In genomic region chr2:47251404-47251675, GRCh38 we compare ENCODE assay signal across 31 cellular contexts.
"Had no signal": no experiment of that assay in that cellular context is flagged by ENCODE, and none has a peak within 500 bp of the region (broad histone marks: within the 10 kb centered on the region; RNA-seq: fewer than 3 reads in every experiment).

No MANE protein-coding gene starts in this region.

- H3K4me3 ChIP-seq: gastroesophageal sphincter, heart right ventricle, left ventricle myocardium inferior, lung, psoas muscle, right atrium auricular region, smooth muscle cell, stomach, suprapubic skin, tibial artery had no signal

- H3K9me3 ChIP-seq: gastroesophageal sphincter, heart right ventricle, left ventricle myocardium inferior, psoas muscle, right atrium auricular region, stomach, suprapubic skin, tibial artery had no signal

- H3K27me3 Mint-ChIP-seq: activated CD4-positive, alpha-beta T cell treated with anti-CD3 and anti-CD28 coated beads for 36 hours; central memory CD8-positive, alpha-beta T cell; stimulated activated memory B cell treated with anti-CD40 and anti-IgM and Interleukin-4, amounts not matched to agents 10 μg/mL and 1 μg/mL and 100 μg/mL, for 72 hours had no signal

- H3K4me2 ChIP-seq: smooth muscle cell had no signal

- H3K9me3 Mint-ChIP-seq: activated naive CD4-positive, alpha-beta T cell treated with anti-CD3 and anti-CD28 coated beads, Interleukin-2, amount 50 U/mL, for 72 hours; activated T-cell treated with anti-CD3 and anti-CD28 coated beads, Interleukin-2, amount 50 U/mL, for 72 hours; central memory CD8-positive, alpha-beta T cell; mesothelial cell of epicardium; naive B cell; stimulated activated memory B cell treated with anti-CD40 and anti-IgM and Interleukin-4, amounts not matched to agents 10 μg/mL and 1 μg/mL and 100 μg/mL, for 72 hours; T-helper 2 cell treated with Interferon-gamma antibody and Interleukin-4, amounts not matched to agents 5 μg/mL and 100 μg/mL, for 36 hours had no signal

- FAIRE-seq: bronchial epithelial cell had no signal

- H3K27me3 ChIP-seq: gastroesophageal sphincter, heart right ventricle, right atrium auricular region, stomach, suprapubic skin, tibial artery had no signal

- H3K27ac ChIP-seq: gastroesophageal sphincter, heart right ventricle, left ventricle myocardium inferior, parathyroid adenoma, psoas muscle, right atrium auricular region, stomach, suprapubic skin, tibial artery had no signal

- H3K36me3 ChIP-seq: gastroesophageal sphincter, heart right ventricle, left ventricle myocardium inferior, right atrium auricular region, stomach, suprapubic skin, tibial artery had no signal

- ATAC-seq: activated CD4-positive, alpha-beta T cell treated with anti-CD3 and anti-CD28 coated beads for 36 hours; activated naive CD4-positive, alpha-beta T cell treated with anti-CD3 and anti-CD28 coated beads, Interleukin-2, amount 50 U/mL, for 72 hours; activated T-cell treated with anti-CD3 and anti-CD28 coated beads, Interleukin-2, amount 50 U/mL, for 72 hours; gastroesophageal sphincter; heart right ventricle; stimulated activated memory B cell treated with anti-CD40 and anti-IgM and Interleukin-4, amounts not matched to agents 10 μg/mL and 1 μg/mL and 100 μg/mL, for 72 hours had no signal

- H3K27ac Mint-ChIP-seq: activated CD4-positive, alpha-beta T cell treated with anti-CD3 and anti-CD28 coated beads for 36 hours; activated naive CD4-positive, alpha-beta T cell treated with anti-CD3 and anti-CD28 coated beads, Interleukin-2, amount 50 U/mL, for 72 hours; activated T-cell treated with anti-CD3 and anti-CD28 coated beads, Interleukin-2, amount 50 U/mL, for 72 hours; mesothelial cell of epicardium; naive B cell; stimulated activated memory B cell treated with anti-CD40 and anti-IgM and Interleukin-4, amounts not matched to agents 10 μg/mL and 1 μg/mL and 100 μg/mL, for 72 hours; T-helper 2 cell treated with Interferon-gamma antibody and Interleukin-4, amounts not matched to agents 5 μg/mL and 100 μg/mL, for 36 hours had no signal

- DNase-seq: activated CD4-positive, alpha-beta T cell treated with anti-CD3 and anti-CD28 coated beads for 36 hours; activated CD4-positive, alpha-beta T cell treated with anti-CD3 and anti-CD28 coated beads, Interleukin-2, amount 50 U/mL, for 4 hours; activated CD4-positive, CD25-positive, alpha-beta regulatory T cell; activated naive CD4-positive, alpha-beta T cell; activated T-cell treated with anti-CD3 and anti-CD28 coated beads for 4 hours; activated T-cell treated with anti-CD3 and anti-CD28 coated beads, Interleukin-2, amount 50 U/mL, for 72 hours; dermis blood vessel endothelial cell; effector CD4-positive, alpha-beta T cell; heart right ventricle; left ventricle myocardium inferior; naive B cell; occipital lobe; psoas muscle; stimulated activated CD4-positive, alpha-beta T cell treated with anti-CD3 and anti-CD28 coated beads, Interleukin-1b, Interleukin-23, amount 100 ng/mL, for 48 hours; stimulated activated CD4-positive, alpha-beta T cell treated with anti-CD3 and anti-CD28 coated beads, Interleukin-4, amount 100 ng/mL, for 4 hours; stimulated activated CD8-positive, alpha-beta memory T cell treated with anti-CD3 and anti-CD28 coated beads, Interleukin-4, amount 100 ng/mL, for 48 hours; stomach; T-helper 1 cell; tibial artery had no signal

- H3K9ac ChIP-seq: parathyroid adenoma had no signal

- H3K36me3 Mint-ChIP-seq: activated naive CD4-positive, alpha-beta T cell treated with anti-CD3 and anti-CD28 coated beads, Interleukin-2, amount 50 U/mL, for 72 hours; mesothelial cell of epicardium; naive B cell; stimulated activated memory B cell treated with anti-CD40 and anti-IgM and Interleukin-4, amounts not matched to agents 10 μg/mL and 1 μg/mL and 100 μg/mL, for 72 hours had no signal

- H3K4me1 Mint-ChIP-seq: activated CD4-positive, alpha-beta T cell treated with anti-CD3 and anti-CD28 coated beads for 36 hours; central memory CD8-positive, alpha-beta T cell had no signal

- H3K4me1 ChIP-seq: heart right ventricle, left ventricle myocardium inferior, psoas muscle, right atrium auricular region, suprapubic skin, tibial artery had no signal

- H3K4me3 Mint-ChIP-seq: activated CD4-positive, alpha-beta T cell treated with anti-CD3 and anti-CD28 coated beads for 36 hours; activated T-cell treated with anti-CD3 and anti-CD28 coated beads, Interleukin-2, amount 50 U/mL, for 72 hours; central memory CD8-positive, alpha-beta T cell; mesothelial cell of epicardium; naive B cell; stimulated activated memory B cell treated with anti-CD40 and anti-IgM and Interleukin-4, amounts not matched to agents 10 μg/mL and 1 μg/mL and 100 μg/mL, for 72 hours; T-helper 2 cell treated with Interferon-gamma antibody and Interleukin-4, amounts not matched to agents 5 μg/mL and 100 μg/mL, for 36 hours had no signal
